Comparison of ENCODE assay signal across 16 cellular contexts in the genomic region with DNA sequence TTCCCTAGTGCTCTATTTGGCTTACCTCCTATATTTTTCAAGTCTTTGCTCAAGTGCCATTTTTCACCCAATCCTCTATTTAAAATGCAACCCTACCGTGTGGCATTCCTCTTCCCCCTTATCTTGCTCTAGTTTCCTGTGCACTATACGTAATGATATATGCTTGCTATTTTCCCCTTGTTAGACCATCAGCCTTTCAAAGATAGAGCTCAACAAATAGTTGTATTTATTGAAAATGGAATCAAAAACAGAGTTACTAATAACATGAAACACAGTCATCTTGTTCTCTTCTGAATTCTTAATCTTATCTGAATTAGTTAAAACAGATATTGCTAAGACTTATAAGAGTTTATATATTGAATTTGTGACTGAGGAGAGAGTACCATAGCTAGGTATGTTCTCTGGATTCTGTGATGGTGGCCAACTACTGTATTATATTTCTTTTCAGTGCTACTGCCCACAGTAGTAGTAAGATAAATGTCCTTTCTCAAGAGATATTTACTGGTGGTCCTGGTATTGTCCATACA.
"Had no signal": no experiment of that assay in that cellular context is flagged by ENCODE, and none has a peak within 500 bp of the region (broad histone marks: within the 10 kb centered on the region; RNA-seq: fewer than 3 reads in every experiment).

No MANE protein-coding gene starts in this region.

- H3K9me3 Mint-ChIP-seq: dendritic cell treated with granulocyte-macrophage colony-stimulating factor and Interleukin-4, amounts not matched to agents 40 ng/mL and 50 ng/mL, for 4 days; neural progenitor cell had no signal

- H3K27me3 ChIP-seq: hepatocyte, neural progenitor cell, right atrium auricular region, transverse colon had no signal

- H3K9me3 ChIP-seq: right atrium auricular region, transverse colon had no signal

- H3K27ac Mint-ChIP-seq: dendritic cell treated with granulocyte-macrophage colony-stimulating factor and Interleukin-4, amounts not matched to agents 40 ng/mL and 50 ng/mL, for 4 days; neural progenitor cell had no signal

- H2AFZ ChIP-seq: hepatocyte, neural progenitor cell had no signal

- H3K4me1 Mint-ChIP-seq: brain, neural progenitor cell had no signal

- ATAC-seq: left ventricle myocardium superior had no signal

- H3K4me1 ChIP-seq: neural progenitor cell, transverse colon had no signal

- H3K4me3 ChIP-seq: hepatocyte, neural progenitor cell, right atrium auricular region, skin epidermis, transverse colon had no signal

- FAIRE-seq: kidney had no signal

- DNase-seq: activated CD4-positive, alpha-beta T cell treated with anti-CD3 and anti-CD28 coated beads for 48 hours; activated CD8-positive, alpha-beta memory T cell treated with anti-CD3 and anti-CD28 coated beads, Interleukin-2, amount 50 U/mL, for 4 hours; activated gamma-delta T cell; amniotic stem cell; kidney; left ventricle myocardium superior; mesendoderm; posterior cingulate gyrus; SIG-M5; transverse colon had no signal

- H3K4me3 Mint-ChIP-seq: brain; dendritic cell treated with granulocyte-macrophage colony-stimulating factor and Interleukin-4, amounts not matched to agents 40 ng/mL and 50 ng/mL, for 4 days; neural progenitor cell had no signal

- H3K9ac ChIP-seq: neural progenitor cell had no signal

- H3K4me2 ChIP-seq: hepatocyte, neural progenitor cell had no signal

- H3K27me3 Mint-ChIP-seq: brain; dendritic cell treated with granulocyte-macrophage colony-stimulating factor and Interleukin-4, amounts not matched to agents 40 ng/mL and 50 ng/mL, for 4 days had no signal

- H3K27ac ChIP-seq: hepatocyte, neural progenitor cell, right atrium auricular region, skin epidermis, transverse colon had no signal
